ENCODE assay signal across 34 cellular contexts in the genomic region with DNA sequence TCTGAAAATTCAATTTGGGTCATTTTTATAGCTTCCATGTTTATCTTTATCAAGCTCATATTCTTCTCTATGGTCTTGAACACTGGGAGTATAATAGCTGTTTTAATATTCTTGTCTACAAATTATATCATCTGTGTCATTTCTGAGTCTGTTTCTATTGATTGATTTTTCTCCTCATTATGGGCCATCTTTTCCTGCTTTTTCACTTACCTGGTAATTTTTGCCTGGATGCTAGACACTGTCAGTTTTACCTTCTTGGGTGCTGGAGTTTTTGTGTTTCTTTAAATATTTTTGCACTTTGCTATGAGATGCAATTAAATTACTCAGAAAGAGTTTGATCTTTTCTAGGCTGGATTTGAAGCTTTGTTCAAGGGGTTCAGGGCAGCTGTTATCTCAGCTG.
"Had no signal": no experiment of that assay in that cellular context is flagged by ENCODE, and none has a peak within 500 bp of the region (broad histone marks: within the 10 kb centered on the region; RNA-seq: fewer than 3 reads in every experiment).

No MANE protein-coding gene starts in this region.

- H3K9me3 ChIP-seq: MG63 had no signal

- DNase-seq: Karpas-422, Kasumi-1, MG63, MM.1S, MV-4-11, NCI-H1048, NCI-H1092, NCI-H1092 treated with DMSO at 0.1 percent for 48 hours, NCI-H1105, NCI-H1105 treated with DMSO at 0.1 percent for 48 hours, NCI-H1417, NCI-H1417 treated with DMSO at 0.1 percent for 48 hours, NCI-H1436, NCI-H1436 treated with DMSO at 0.1 percent for 48 hours, NCI-H146, NCI-H1694, NCI-H1694 treated with DMSO at 0.1 percent for 48 hours, NCI-H187, NCI-H187 treated with DMSO at 0.1 percent for 48 hours, NCI-H1930, NCI-H2029, NCI-H2029 treated with DMSO at 0.1 percent for 48 hours, NCI-H2081, NCI-H2081 treated with DMSO at 0.1 percent for 48 hours, NCI-H2107, NCI-H2171, NCI-H2171 treated with DMSO at 0.1 percent for 48 hours, NCI-H2227 treated with DMSO at 0.1 percent for 48 hours, NCI-H226, NCI-H345, NCI-H446, NCI-H446 treated with DMSO at 0.1 percent for 48 hours, NCI-H510A, NCI-H510A treated with DMSO at 0.1 percent for 48 hours had no signal

- H3K36me3 ChIP-seq: MG63 had no signal

- H3K4me3 ChIP-seq: MG63 had no signal
